7 cellular contexts compared by ENCODE assay signal in genomic region chr9:110081395-110081794, GRCh38.
DNase-seq lines count a peak whose midpoint lies in the region; ATAC-seq, FAIRE-seq and TF ChIP-seq lines count a peak whose summit lies in the region.

No MANE protein-coding gene starts in this region.

- H3K4me1 ChIP-seq in KMS-11 (ENCODE audit: low read depth, poor library complexity, severe bottlenecking) (peaks cover 78% of the 10 kb centered on the region), kidney (ENCODE audit: control insufficient read depth in 1 of 2, insufficient read depth in 1 of 2, low read depth in 1 of 2, low read length in 2 of 2) (peaks cover 3 to 11% of the 10 kb centered on the region in 2 donors), thoracic aorta (ENCODE audit: control insufficient read depth in 1 of 2, low read depth in 2 of 2) (peaks cover 20 to 60% of the 10 kb centered on the region in 2 donors), esophagus squamous epithelium (peaks cover 0 to 31% (median 11%) of the 10 kb centered on the region in 3 donors)

- H3K9me3 ChIP-seq in kidney (ENCODE audit: control insufficient read depth in 1 of 2, low read length in 2 of 2): no peaks in the 10 kb centered on the region
- H3K9me3 ChIP-seq in thoracic aorta: no peaks in the 10 kb centered on the region
- H3K9me3 ChIP-seq in esophagus squamous epithelium: no peaks in the 10 kb centered on the region

- H3K4me2 ChIP-seq in KMS-11: peak overlapping the region; percentile 23

- H3K4me3 ChIP-seq in KMS-11 (IDR thresholded peaks at IDR 0.05; ENCODE audit: insufficient read depth, low read depth, low read length) (no peak overlapping the region), astrocyte of the spinal cord (ENCODE audit: low read depth, low read length) (no peak overlapping the region), kidney (ENCODE audit: low read length in 2 of 2) (no peak overlapping the region), thoracic aorta (no peak overlapping the region), esophagus squamous epithelium (no peak overlapping the region)

- H4K20me1 ChIP-seq in KMS-11 (ENCODE audit: insufficient read depth): peaks cover 31% of the 10 kb centered on the region

- no peak for ATAC-seq in thoracic aorta (ENCODE audit: insufficient number of reproducible peaks, low FRiP score, low read depth)

- H3K79me2 ChIP-seq in KMS-11 (ENCODE audit: insufficient read depth, low read depth): peaks cover 100% of the 10 kb centered on the region

- H3K27ac ChIP-seq in KMS-11 (peak overlapping the region; percentile 35), kidney (ENCODE audit: low read depth in 2 of 2, low read length in 2 of 2) (peak overlapping the region; percentile 22 to 33), thoracic aorta (peak overlapping the region; percentile 40 to 67), esophagus squamous epithelium (peak overlapping the region in 2 of 4 donors; percentile 48 to 60)

- 33 to 58% methylated on average over 1 to 2 of the region's 3 CpGs for WGBS in esophagus squamous epithelium, 2 donors

- H3K36me3 ChIP-seq in KMS-11 (ENCODE audit: insufficient read depth) (peaks cover 8% of the 10 kb centered on the region; the same call in 1 of the 2 replicates), kidney (ENCODE audit: control insufficient read depth in 1 of 2, insufficient read depth in 2 of 2, low read length in 2 of 2) (no peaks in the 10 kb centered on the region), thoracic aorta (no peaks in the 10 kb centered on the region), esophagus squamous epithelium (no peaks in the 10 kb centered on the region)

- in situ Hi-C loops in astrocyte of the spinal cord (cut with HindIII; ENCODE audit: low sequenced_read_pairs): no loop called here

- no peak overlapping the region; the same call in 1 of the 2 replicates for H3K9ac ChIP-seq in KMS-11
- H3K9ac ChIP-seq in kidney (ENCODE audit: low read length in 2 of 2): no peak overlapping the region

- H2AFZ ChIP-seq in KMS-11 (ENCODE audit: low read depth): no peak overlapping the region

- intact Hi-C loops in kidney (cut with DNase I) (no loop called here), esophagus squamous epithelium (cut with DNase I) (no loop called here)

- no peak for TF ChIP-seq POLR2A in esophagus squamous epithelium (IDR thresholded peaks at IDR 0.05)

- FAIRE-seq in kidney (lab: Jason Lieb, UNC): no peak

- H3K27me3 ChIP-seq in KMS-11 (ENCODE audit: insufficient read depth, low read depth) (no peaks in the 10 kb centered on the region), thoracic aorta (replicated peaks; ENCODE audit: insufficient read depth) (no peaks in the 10 kb centered on the region), esophagus squamous epithelium (no peaks in the 10 kb centered on the region)

- TF ChIP-seq CTCF in KMS-11 (conservative IDR thresholded peaks at IDR 0.05; ENCODE audit: low read depth, low read length): no peak
- no peak for TF ChIP-seq CTCF in astrocyte of the spinal cord (IDR thresholded peaks at IDR 0.05; ENCODE audit: low read depth, low read length)
- TF ChIP-seq CTCF in kidney (IDR thresholded peaks at IDR 0.05; ENCODE audit: borderline replicate concordance, extremely low read depth, insufficient read depth): no peak
- no peak for TF ChIP-seq CTCF in thoracic aorta (IDR thresholded peaks at IDR 0.05)
- no peak for TF ChIP-seq CTCF in esophagus squamous epithelium (IDR thresholded peaks at IDR 0.05)

- peak; percentile 65 for DNase-seq in astrocyte of the spinal cord (ENCODE audit: low read depth, low spot score)
- no peak for DNase-seq in kidney
- no peak for DNase-seq in thoracic aorta (ENCODE audit: low spot score)
- no peak for DNase-seq in kidney glomerular epithelial cell (lab: John Stamatoyannopoulos, UW)
- no peak for DNase-seq in anterior cingulate cortex (lab: John Stamatoyannopoulos, UW)
- DNase-seq in esophagus squamous epithelium (lab: John Stamatoyannopoulos, UW): no peak
